Comparison of ENCODE assay signal across 8 cellular contexts in the genomic region with DNA sequence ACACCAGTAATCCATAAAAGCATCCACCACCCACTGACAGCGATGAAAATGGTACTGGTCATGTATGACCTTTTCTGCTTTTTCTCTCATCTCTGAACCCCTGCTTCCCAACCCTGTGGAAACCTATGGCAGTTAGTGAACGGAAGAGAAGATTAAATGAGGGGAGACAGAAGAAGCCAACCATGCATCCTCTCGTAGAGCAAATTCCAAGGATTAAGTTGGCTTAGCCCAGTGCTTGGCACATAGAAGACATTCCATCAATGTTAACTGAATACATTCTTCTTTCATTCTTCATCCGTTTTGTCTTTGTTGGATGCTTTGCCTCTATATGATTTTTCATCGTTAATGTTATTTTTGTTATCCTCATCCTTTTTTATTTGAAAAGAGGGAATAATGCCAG.
"Had no signal": no experiment of that assay in that cellular context is flagged by ENCODE, and none has a peak within 500 bp of the region (broad histone marks: within the 10 kb centered on the region; RNA-seq: fewer than 3 reads in every experiment).

No MANE protein-coding gene starts in this region.

- H3K4me3 ChIP-seq: GM23248, HAP-1, K562 had no signal

- H3K9ac ChIP-seq: GM23248 had no signal

- H3K9me3 ChIP-seq: HAP-1 had no signal

- ATAC-seq: HCT116, K562 had no signal

- H3K27ac ChIP-seq: GM23248 had no signal

- DNase-seq: GM23248, GOT3, H7, HFFc6, IMR-90 had no signal

- H3K36me3 ChIP-seq: HAP-1 had no signal

- H2AFZ ChIP-seq: GM23248 had no signal

- H3K4me1 ChIP-seq: HAP-1 had no signal
